ENCODE assay signal across 16 cellular contexts in the genomic region with DNA sequence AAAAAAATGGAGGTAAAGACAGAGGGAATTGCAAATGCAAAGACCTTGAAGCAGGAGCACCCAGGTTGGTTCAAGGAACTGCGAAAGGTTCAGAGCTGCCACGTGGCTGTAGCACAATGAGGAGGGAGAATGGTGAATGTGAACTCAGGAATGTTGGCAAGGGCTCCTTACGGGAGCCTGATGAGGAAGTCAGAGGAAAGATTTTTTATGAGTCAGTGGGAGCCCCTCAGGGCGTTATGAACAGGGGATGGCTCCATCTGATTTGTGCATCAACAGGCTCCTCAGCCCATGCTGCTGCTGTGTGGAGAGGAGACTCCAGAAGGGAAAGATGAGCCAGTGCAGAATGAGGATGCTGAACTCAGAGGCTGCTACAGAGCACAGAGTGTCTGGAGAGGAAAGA.
DNase-seq lines count a peak whose midpoint lies in the region; ATAC-seq and TF ChIP-seq lines count a peak whose summit lies in the region.
"Had no signal": no experiment of that assay in that cellular context is flagged by ENCODE, and none has a peak within 500 bp of the region (broad histone marks: within the 10 kb centered on the region; RNA-seq: fewer than 3 reads in every experiment).

No MANE protein-coding gene starts in this region.

- ATAC-seq in RWPE2 (ENCODE audit: low read depth) (peak; percentile 97), GM21619 (IDR thresholded peaks at IDR 0.05; ENCODE audit: unreplicated experiment) (no peak), GM19397 (IDR thresholded peaks at IDR 0.05; ENCODE audit: unreplicated experiment) (no peak)
- ATAC-seq: activated T-cell treated with anti-CD3 and anti-CD28 coated beads, Interleukin-2, amount 50 U/mL, for 4 hours; effector memory CD8-positive, alpha-beta T cell had no signal

- peak overlapping the region; percentile 90 for H3K27ac ChIP-seq in RWPE2 (ENCODE audit: poor library complexity, severe bottlenecking)
- H3K27ac ChIP-seq: right atrium auricular region, SK-N-MC had no signal

- H3K27me3 ChIP-seq in RWPE2 (ENCODE audit: insufficient read depth, poor library complexity, severe bottlenecking) = no peaks in the 10 kb centered on the region
- H3K27me3 ChIP-seq: right atrium auricular region had no signal

- H3K4me1 ChIP-seq in RWPE2 (ENCODE audit: insufficient read depth, poor library complexity, severe bottlenecking) = peaks cover 36% of the 10 kb centered on the region
- H3K4me1 ChIP-seq: right atrium auricular region had no signal

- H3K9me3 ChIP-seq in RWPE2 (ENCODE audit: severe bottlenecking) = peaks cover 3% of the 10 kb centered on the region
- H3K9me3 ChIP-seq: right atrium auricular region had no signal

- H3K4me3 ChIP-seq in RWPE2 (ENCODE audit: severe bottlenecking) = no peak overlapping the region
- H3K4me3 ChIP-seq: right atrium auricular region, SK-N-MC had no signal

- DNase-seq in GM04503 (ENCODE audit: low read depth) = peak; percentile 49
- peak; percentile 95 for DNase-seq in RWPE2 (ENCODE audit: low spot score)
- peak; percentile 2 for DNase-seq in fibroblast of gingiva (ENCODE audit: low read depth)
- DNase-seq in stromal cell of bone marrow (ENCODE audit: low read depth) = peak; percentile 36
- DNase-seq in NCI-H69 (lab: John Stamatoyannopoulos, UW) = no peak
- DNase-seq: activated CD4-positive, CD25-positive, alpha-beta regulatory T cell; activated T-cell treated with anti-CD3 and anti-CD28 coated beads, Interleukin-2, amount 50 U/mL, for 4 hours; aorta; effector memory CD8-positive, alpha-beta T cell; NCI-H1417; NCI-H748 treated with DMSO at 0.1 percent for 48 hours; substantia nigra had no signal

- no peak for TF ChIP-seq CTCF in RWPE2 (IDR thresholded peaks at IDR 0.05; ENCODE audit: poor library complexity, severe bottlenecking)

- H3K36me3 ChIP-seq in RWPE2 (ENCODE audit: low read depth) = no peaks in the 10 kb centered on the region
- H3K36me3 ChIP-seq: right atrium auricular region had no signal
